In the genomic region with DNA sequence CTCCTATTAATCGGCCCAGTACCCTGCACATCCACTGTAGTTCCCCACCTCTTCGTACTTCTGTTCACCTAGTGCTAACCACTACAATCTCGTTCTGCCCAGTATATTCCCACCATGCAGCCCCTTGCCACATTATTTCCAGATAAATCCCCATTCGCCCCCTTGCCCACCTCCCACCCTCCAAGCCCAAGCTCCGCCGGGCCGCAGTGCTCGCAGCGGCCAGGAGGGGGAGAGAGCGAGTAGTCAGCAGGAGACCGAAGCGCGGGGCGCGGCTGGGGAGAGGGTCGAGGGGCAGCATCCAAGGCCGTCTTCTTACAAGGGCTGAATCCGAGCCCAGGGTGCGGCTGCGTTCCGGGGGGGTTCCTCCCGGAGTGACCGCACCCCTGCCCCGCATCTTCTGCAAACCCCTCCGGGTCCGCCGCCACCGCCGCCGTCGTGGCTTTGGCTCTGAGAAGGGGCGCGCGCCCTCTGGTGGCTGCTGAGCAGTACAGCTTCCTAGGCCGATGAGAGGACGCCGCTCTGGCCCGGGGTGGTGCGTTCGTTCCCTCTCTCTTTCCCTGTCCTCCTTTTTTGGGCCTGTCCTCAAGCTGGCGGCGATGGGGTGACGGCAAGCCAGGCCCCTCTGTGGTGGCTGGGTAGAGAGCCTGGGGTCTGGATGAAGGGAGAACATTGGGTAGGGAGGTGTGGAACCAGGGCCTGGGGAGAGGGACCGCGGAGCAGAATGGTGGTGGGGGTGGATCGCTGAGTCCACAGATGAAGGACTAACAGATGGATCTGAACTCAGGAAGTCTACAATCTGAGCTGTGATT, we compare ENCODE assay signal across 8 cellular contexts. TPM values are rescaled to one million over a fixed set of nuclear protein-coding genes. Genes with fewer than 3 reads are reported as not detected.
DNase-seq lines count a peak whose midpoint lies in the region; ATAC-seq, FAIRE-seq and TF ChIP-seq lines count a peak whose summit lies in the region.

No MANE protein-coding gene starts in this region.

- peak; percentile 75 for ATAC-seq in GM21528 (IDR thresholded peaks at IDR 0.05; ENCODE audit: low FRiP score, unreplicated experiment)
- peak; percentile 88 for ATAC-seq in Right ventricle myocardium inferior
- ATAC-seq in pancreas = peak; percentile 91 to 96 (median 96)

- H3K4me1 ChIP-seq in pancreas (no peaks in the 10 kb centered on the region), tibial nerve (peaks cover 0 to 19% (median 3%) of the 10 kb centered on the region in 4 donors)

- H3K9me3 ChIP-seq in pancreas = no peaks in the 10 kb centered on the region
- H3K9me3 ChIP-seq in tibial nerve = no peaks in the 10 kb centered on the region

- FAIRE-seq in pancreas (lab: Jason Lieb, UNC) = no peak

- intact Hi-C loops in Right ventricle myocardium inferior (cut with DNase I) (loop anchor here (1.0 to 5.0 kb wide), 3 partner anchors 53 to 130 kb away; no protein-coding TSS in a partner anchor), pancreas (cut with DNase I) (loop anchor here (2.0 to 10.0 kb wide), 3 partner anchors 131 to 133 kb away; no protein-coding TSS in a partner anchor)

- H3K27me3 Mint-ChIP-seq in activated naive CD8-positive, alpha-beta T cell = peaks cover 16% of the 10 kb centered on the region

- no peak overlapping the region for H3K27ac ChIP-seq in pancreas
- H3K27ac ChIP-seq in tibial nerve = peak overlapping the region; percentile 22 to 83 (median 50)

- H3K27ac Mint-ChIP-seq in activated naive CD8-positive, alpha-beta T cell = no peak overlapping the region

- peak; percentile 75 for TF ChIP-seq RAD21 in Ishikawa (IDR thresholded peaks at IDR 0.05; ENCODE audit: low read depth)

- H3K27me3 ChIP-seq in pancreas = no peaks in the 10 kb centered on the region
- peaks cover 0 to 20% of the 10 kb centered on the region in 2 donors for H3K27me3 ChIP-seq in tibial nerve

- H3K4me3 ChIP-seq in pancreas = peak overlapping the region; percentile 20 to 55 (median 48)
- peak overlapping the region; percentile 34 to 57 (median 56) for H3K4me3 ChIP-seq in tibial nerve

- no peaks in the 10 kb centered on the region for H3K36me3 ChIP-seq in pancreas
- no peaks in the 10 kb centered on the region for H3K36me3 ChIP-seq in tibial nerve

- peak overlapping the region; percentile 59 for H3K4me3 Mint-ChIP-seq in activated naive CD8-positive, alpha-beta T cell

- no peak; the same call in 1 of the 2 replicates for TF ChIP-seq EP300 in Ishikawa (IDR thresholded peaks at IDR 0.05; ENCODE audit: borderline replicate concordance)
- TF ChIP-seq EP300 in tibial nerve (IDR thresholded peaks at IDR 0.05) = peak; percentile 45 to 53

- H3K36me3 Mint-ChIP-seq in activated naive CD8-positive, alpha-beta T cell = no peaks in the 10 kb centered on the region

- no peaks in the 10 kb centered on the region for H3K9me3 Mint-ChIP-seq in activated naive CD8-positive, alpha-beta T cell (ENCODE audit: low read depth)

- TF ChIP-seq CTCF in pancreas (IDR thresholded peaks at IDR 0.05) (peak; percentile 92 to 96 (median 95)), tibial nerve (IDR thresholded peaks at IDR 0.05) (peak; percentile 86 to 100 (median 99))

- DNase-seq in DMS53 (lab: John Stamatoyannopoulos, UW) (peak; percentile 90), SK-N-DZ (ENCODE audit: low spot score) (peak; percentile 79), Right ventricle myocardium inferior (ENCODE audit: missing footprints) (peak; percentile 94), pancreas (peak; percentile 55 to 94 (median 78)), tibial nerve (ENCODE audit: low spot score in 2 of 2) (peak; percentile 62 to 78)

- 9 to 11% methylated on average over 39 to 46 of the region's 46 CpGs for WGBS in pancreas, 2 donors
- WGBS in tibial nerve, 2 donors = 8 to 10% methylated on average over 43 to 44 of the region's 46 CpGs

- TF ChIP-seq POLR2A in tibial nerve (IDR thresholded peaks at IDR 0.05) = no peak

- H3K4me1 Mint-ChIP-seq in activated naive CD8-positive, alpha-beta T cell (ENCODE audit: low read depth) = peaks cover 10% of the 10 kb centered on the region

TF ChIP-seq in Ishikawa, 13 proteins besides CTCF, POLR2A, EP300 and RAD21:
- TF ChIP-seq TAF1 (IDR thresholded peaks at IDR 0.05; ENCODE audit: low read depth) (0 out of 2 replicates have a peak, but pooled peaks have one; percentile 9), ZBTB7A (IDR thresholded peaks at IDR 0.05; ENCODE audit: low read depth) (peak; percentile 100)
- TF ChIP-seq, protein P1, sequence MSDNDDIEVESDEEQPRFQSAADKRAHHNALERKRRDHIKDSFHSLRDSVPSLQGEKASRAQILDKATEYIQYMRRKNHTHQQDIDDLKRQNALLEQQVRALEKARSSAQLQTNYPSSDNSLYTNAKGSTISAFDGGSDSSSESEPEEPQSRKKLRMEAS (IDR thresholded peaks at IDR 0.05) = no peak

RNA-seq across cellular contexts. Expression of gene PSD2, which starts 30.0 kb away (rescaled TPM):
- polyA plus RNA-seq in SK-N-DZ (2014; cell fraction: cytosol; rRNA removed) = 0.07 TPM in 1 of 2 replicates, not detected in the other
- 0.06 and 1.4 TPM in 2 replicates for polyA plus RNA-seq in SK-N-DZ (2014; cell fraction: nucleus; rRNA removed)
- not detected for total RNA-seq in Right ventricle myocardium inferior
- under 1 TPM; 0.06 to 0.66 (median 0.08) TPM for total RNA-seq in pancreas
- polyA plus RNA-seq in pancreas = under 1 TPM; 0.45 to 0.49 TPM
- under 1 TPM in 3 of 4 donors, not detected in 1; under 0.01 to 0.30 (median 0.21) TPM for total RNA-seq in tibial nerve

Comparison
In these comparisons a context has a peak if more than half of its experiments do, and no peak if none do; other contexts are left out.
1. H3K27ac ChIP-seq: peak in tibial nerve (4 of 4); none in pancreas (0 of 4).
2. Peak in every context shown above with its lines, with median percentiles within 50 percentile points of each other: DNase-seq and ATAC-seq.